In genomic region chr3:49424816-49425215, GRCh38 we compare ENCODE assay signal across 20 cellular contexts.
"Had no signal": no experiment of that assay in that cellular context is flagged by ENCODE, and none has a peak within 500 bp of the region (broad histone marks: within the 10 kb centered on the region; RNA-seq: fewer than 3 reads in every experiment).

No MANE protein-coding gene starts in this region.

- H3K4me3 ChIP-seq: body of pancreas, lower lobe of right lung, pancreas, right lobe of liver, skin epidermis, testis, upper lobe of left lung had no signal

- H3K27me3 Mint-ChIP-seq: activated naive CD8-positive, alpha-beta T cell treated with anti-CD3 and anti-CD28 coated beads for 36 hours; naive thymus-derived CD8-positive, alpha-beta T cell; stimulated activated naive B cell treated with anti-CD40 and anti-IgM and Interleukin-4, amounts not matched to agents 10 μg/mL and 1 μg/mL and 100 μg/mL, for 72 hours had no signal

- H3K9ac ChIP-seq: SK-N-SH had no signal

- H3K27ac ChIP-seq: lower lobe of right lung, right lobe of liver, testis, upper lobe of left lung had no signal

- H3K9me3 Mint-ChIP-seq: activated naive CD8-positive, alpha-beta T cell treated with anti-CD3 and anti-CD28 coated beads for 36 hours; activated T-cell treated with anti-CD3 and anti-CD28 coated beads, Interleukin-2, amount 50 U/mL, for 72 hours; naive thymus-derived CD8-positive, alpha-beta T cell; stimulated activated naive B cell treated with anti-CD40 and anti-IgM and Interleukin-4, amounts not matched to agents 10 μg/mL and 1 μg/mL and 100 μg/mL, for 72 hours; WTC11 had no signal

- H3K4me1 ChIP-seq: testis had no signal

- H3K4me3 Mint-ChIP-seq: activated naive CD8-positive, alpha-beta T cell treated with anti-CD3 and anti-CD28 coated beads for 36 hours; activated T-cell treated with anti-CD3 and anti-CD28 coated beads, Interleukin-2, amount 50 U/mL, for 72 hours; naive thymus-derived CD8-positive, alpha-beta T cell; stimulated activated naive B cell treated with anti-CD40 and anti-IgM and Interleukin-4, amounts not matched to agents 10 μg/mL and 1 μg/mL and 100 μg/mL, for 72 hours; WTC11 had no signal

- DNase-seq: activated gamma-delta T cell; activated naive CD8-positive, alpha-beta T cell treated with anti-CD3 and anti-CD28 coated beads for 36 hours; activated T-cell treated with anti-CD3 and anti-CD28 coated beads, Interleukin-2, amount 50 U/mL, for 72 hours; anterior cingulate cortex; body of pancreas; erythroblast; foreskin fibroblast; kidney; lower lobe of right lung; naive thymus-derived CD8-positive, alpha-beta T cell; pancreas; right lobe of liver; SIG-M5; SK-N-SH; stimulated activated CD4-positive, alpha-beta T cell treated with anti-CD3 and anti-CD28 coated beads, Interleukin-2, amount 100 ng/mL, for 24 hours; stimulated activated naive B cell treated with anti-CD40 and anti-IgM and Interleukin-4, amounts not matched to agents 10 μg/mL and 1 μg/mL and 100 μg/mL, for 72 hours; testis; upper lobe of left lung had no signal

- H3K27me3 ChIP-seq: body of pancreas, pancreas, right lobe of liver, testis, upper lobe of left lung had no signal

- H3K9me3 ChIP-seq: body of pancreas, lower lobe of right lung, pancreas, right lobe of liver, SK-N-SH, testis, upper lobe of left lung had no signal

- H3K27ac Mint-ChIP-seq: activated naive CD8-positive, alpha-beta T cell treated with anti-CD3 and anti-CD28 coated beads for 36 hours; activated T-cell treated with anti-CD3 and anti-CD28 coated beads, Interleukin-2, amount 50 U/mL, for 72 hours; stimulated activated naive B cell treated with anti-CD40 and anti-IgM and Interleukin-4, amounts not matched to agents 10 μg/mL and 1 μg/mL and 100 μg/mL, for 72 hours; WTC11 had no signal

- H3K4me2 ChIP-seq: SK-N-SH had no signal

- ATAC-seq: activated T-cell treated with anti-CD3 and anti-CD28 coated beads, Interleukin-2, amount 50 U/mL, for 72 hours; body of pancreas; lower lobe of right lung; naive thymus-derived CD8-positive, alpha-beta T cell; pancreas; right lobe of liver; stimulated activated naive B cell treated with anti-CD40 and anti-IgM and Interleukin-4, amounts not matched to agents 10 μg/mL and 1 μg/mL and 100 μg/mL, for 72 hours; WTC11 had no signal
